In genomic region chr2:197184959-197185586, GRCh38 we compare ENCODE assay signal across 1 cellular context.
TF ChIP-seq lines count a peak whose summit lies in the region.

No MANE protein-coding gene starts in this region.

TF ChIP-seq in WTC11, 78 proteins besides CTCF, POLR2A, EP300 and RAD21 (continued from another document):
- TF ChIP-seq ZNF425 (CRISPR knock-in tag; conservative IDR thresholded peaks at IDR 0.05) (no peak), EMX1 (CRISPR knock-in tag; IDR thresholded peaks at IDR 0.05) (no peak), TCF7 (CRISPR knock-in tag; IDR thresholded peaks at IDR 0.05; ENCODE audit: low read depth) (no peak), JAZF1 (CRISPR knock-in tag; IDR thresholded peaks at IDR 0.05) (no peak), ZNF219 (CRISPR knock-in tag; IDR thresholded peaks at IDR 0.05; ENCODE audit: borderline replicate concordance) (no peak), ATF3 (CRISPR knock-in tag; conservative IDR thresholded peaks at IDR 0.05) (no peak), SP1 (CRISPR knock-in tag; conservative IDR thresholded peaks at IDR 0.05) (no peak), FOXP4 (CRISPR knock-in tag; IDR thresholded peaks at IDR 0.05) (no peak), FOXJ3 (CRISPR knock-in tag; IDR thresholded peaks at IDR 0.05; ENCODE audit: borderline replicate concordance) (no peak), ZNF232 (CRISPR knock-in tag; IDR thresholded peaks at IDR 0.05) (no peak), ZNF317 (CRISPR knock-in tag; IDR thresholded peaks at IDR 0.05; ENCODE audit: borderline replicate concordance, low read depth) (no peak), AFF4 (CRISPR knock-in tag; IDR thresholded peaks at IDR 0.05; ENCODE audit: borderline replicate concordance) (no peak), ZMAT4 (CRISPR knock-in tag; IDR thresholded peaks at IDR 0.05) (no peak), ELF4 (CRISPR knock-in tag; IDR thresholded peaks at IDR 0.05; ENCODE audit: low read depth) (no peak), AR (CRISPR knock-in tag; IDR thresholded peaks at IDR 0.05) (no peak)
